26 cellular contexts compared by ENCODE assay signal in the genomic region with DNA sequence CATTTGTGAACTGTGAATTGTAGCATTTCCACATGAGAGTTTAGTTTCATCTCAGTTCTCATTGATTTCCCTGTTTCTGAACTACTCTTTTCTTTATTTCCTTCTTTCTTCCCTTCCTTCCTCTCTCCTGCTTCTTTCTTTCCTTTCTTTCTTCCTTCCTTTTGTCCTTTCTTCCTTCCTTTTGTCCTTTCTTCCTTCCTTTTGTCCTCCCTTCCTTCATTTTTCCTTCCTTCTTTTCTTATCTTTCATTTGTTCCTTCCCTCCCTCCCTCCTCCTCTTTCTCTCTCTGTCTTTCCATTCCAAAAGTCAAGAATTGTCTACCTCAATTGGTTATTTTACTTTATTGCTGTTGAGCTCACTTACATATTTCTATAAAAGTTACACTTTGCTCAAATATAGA. TPM values are rescaled to one million over a fixed set of nuclear protein-coding genes. Genes with fewer than 3 reads are reported as not detected.
"Had no signal": no experiment of that assay in that cellular context is flagged by ENCODE, and none has a peak within 500 bp of the region (broad histone marks: within the 10 kb centered on the region; RNA-seq: fewer than 3 reads in every experiment).

No MANE protein-coding gene starts in this region.

- DNase-seq: stimulated activated CD4-positive, alpha-beta T cell treated with anti-CD3 and anti-CD28 coated beads, Interleukin-2, amount 100 ng/mL, for 48 hours; stimulated activated CD4-positive, alpha-beta T cell treated with anti-CD3 and anti-CD28 coated beads, Interleukin-4, amount 100 ng/mL, for 1 hour; stimulated activated CD4-positive, alpha-beta T cell treated with anti-CD3 and anti-CD28 coated beads, Interleukin-4, amount 100 ng/mL, for 24 hours; stimulated activated CD4-positive, alpha-beta T cell treated with anti-CD3 and anti-CD28 coated beads, Interleukin-4, amount 100 ng/mL, for 4 hours; stimulated activated CD8-positive, alpha-beta memory T cell treated with anti-CD3 and anti-CD28 coated beads, Interleukin-4, amount 100 ng/mL, for 48 hours; stimulated activated naive B cell treated with anti-CD40 and anti-IgM and Interleukin-4, amounts not matched to agents 10 μg/mL and 1 μg/mL and 100 μg/mL, for 72 hours; stimulated activated naive CD4-positive, alpha-beta T cell treated with Interleukin-2 at 50 U/mL for 16 hours; stimulated activated naive CD8-positive, alpha-beta T cell treated with anti-CD3 and anti-CD28 coated beads, Interleukin-15, amount 100 ng/mL, for 72 hours; stimulated activated naive CD8-positive, alpha-beta T cell treated with anti-CD3 and anti-CD28 coated beads, Interleukin-15, Interleukin-2, amounts not matched to agents 100 U/mL and 50 U/mL, for 24 hours; stomach; substantia nigra; thyroid gland; tibial artery; transverse colon; trophoblast cell; upper lobe of left lung; upper lobe of right lung; uterus had no signal

- ATAC-seq: stimulated activated effector memory CD8-positive, alpha-beta T cell treated with anti-CD3 and anti-CD28 coated beads, Interleukin-12 subunit alpha, Interleukin-12 subunit beta, amount 100 ng/mL, for 72 hours; stimulated activated memory B cell treated with anti-CD40 and anti-IgM and Interleukin-4, amounts not matched to agents 10 μg/mL and 1 μg/mL and 100 μg/mL, for 72 hours; stimulated activated naive B cell treated with anti-CD40 and anti-IgM and Interleukin-4, amounts not matched to agents 10 μg/mL and 1 μg/mL and 100 μg/mL, for 72 hours; stimulated activated naive CD8-positive, alpha-beta T cell treated with anti-CD3 and anti-CD28 coated beads, Interleukin-15, amount 100 ng/mL, for 72 hours; stimulated activated naive CD8-positive, alpha-beta T cell treated with anti-CD3 and anti-CD28 coated beads, Interleukin-15, Interleukin-2, amounts not matched to agents 100 U/mL and 50 U/mL, for 24 hours; upper lobe of right lung had no signal

- H3K9me3 ChIP-seq: stomach, suprapubic skin, testis, thoracic aorta, thyroid gland, transverse colon, upper lobe of left lung, upper lobe of right lung, uterus, vagina had no signal

- H3K4me3 ChIP-seq: stomach, suprapubic skin, testis, thoracic aorta, thyroid gland, tibial artery, tibial nerve, transverse colon, upper lobe of left lung, upper lobe of right lung, uterus, vagina had no signal

- H3K36me3 ChIP-seq: stomach, suprapubic skin, thoracic aorta, thyroid gland, tibial artery, tibial nerve, transverse colon, upper lobe of left lung, upper lobe of right lung, uterus, vagina had no signal

- FAIRE-seq: urothelium cell line had no signal

- H3K4me1 ChIP-seq: stomach, suprapubic skin, testis, thyroid gland, tibial artery, transverse colon, upper lobe of left lung, upper lobe of right lung, uterus, vagina had no signal

- H3K27ac ChIP-seq: stomach, suprapubic skin, testis, thoracic aorta, thyroid gland, tibial artery, tibial nerve, transverse colon, upper lobe of left lung, upper lobe of right lung, uterus, vagina had no signal

- H3K27me3 ChIP-seq: stomach, suprapubic skin, testis, thyroid gland, tibial artery, tibial nerve, transverse colon, upper lobe of left lung, upper lobe of right lung, uterus, vagina had no signal

RNA-seq across cellular contexts. Expression of a gene that starts 2.9 kb away (rescaled TPM):
- total RNA-seq: thoracic aorta, vagina had no signal
